In the genomic region with DNA sequence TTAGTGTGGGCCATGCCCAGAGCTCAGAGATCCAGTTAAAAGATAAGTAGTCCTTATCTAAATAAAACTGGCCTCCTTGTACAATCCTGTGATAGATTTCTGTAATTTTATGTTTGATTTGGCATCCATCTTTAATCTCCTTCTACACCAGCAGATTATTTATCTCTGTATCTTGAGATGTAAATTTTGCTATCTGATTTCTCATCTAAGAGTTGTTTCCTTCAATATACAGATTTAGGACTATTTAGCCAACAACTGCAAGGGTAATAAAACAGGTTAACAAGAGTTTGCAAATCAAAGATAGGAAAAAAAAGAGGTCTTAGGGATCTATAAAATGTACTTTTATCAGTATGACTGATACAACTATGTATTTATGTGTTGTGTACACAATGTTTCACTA, we compare ENCODE assay signal across 35 cellular contexts.
"Had no signal": no experiment of that assay in that cellular context is flagged by ENCODE, and none has a peak within 500 bp of the region (broad histone marks: within the 10 kb centered on the region; RNA-seq: fewer than 3 reads in every experiment).

No MANE protein-coding gene starts in this region.

- H3K27me3 ChIP-seq: MG63 had no signal

- H3K36me3 ChIP-seq: MG63 had no signal

- H3K4me3 ChIP-seq: MG63 had no signal

- DNase-seq: Karpas-422, Kasumi-1, MG63, MM.1S, MV-4-11, NCI-H1048, NCI-H1092, NCI-H1092 treated with DMSO at 0.1 percent for 48 hours, NCI-H1105, NCI-H1105 treated with DMSO at 0.1 percent for 48 hours, NCI-H1417, NCI-H1417 treated with DMSO at 0.1 percent for 48 hours, NCI-H1436, NCI-H1436 treated with DMSO at 0.1 percent for 48 hours, NCI-H146, NCI-H1694, NCI-H1694 treated with DMSO at 0.1 percent for 48 hours, NCI-H187, NCI-H187 treated with DMSO at 0.1 percent for 48 hours, NCI-H1930, NCI-H2029, NCI-H2029 treated with DMSO at 0.1 percent for 48 hours, NCI-H2081, NCI-H2081 treated with DMSO at 0.1 percent for 48 hours, NCI-H2107, NCI-H2171, NCI-H2171 treated with DMSO at 0.1 percent for 48 hours, NCI-H2227 treated with DMSO at 0.1 percent for 48 hours, NCI-H226, NCI-H345, NCI-H446, NCI-H446 treated with DMSO at 0.1 percent for 48 hours, NCI-H510A, NCI-H510A treated with DMSO at 0.1 percent for 48 hours, NCI-H524 had no signal
